Comparison of ENCODE assay signal across 1 cellular context in the genomic region with DNA sequence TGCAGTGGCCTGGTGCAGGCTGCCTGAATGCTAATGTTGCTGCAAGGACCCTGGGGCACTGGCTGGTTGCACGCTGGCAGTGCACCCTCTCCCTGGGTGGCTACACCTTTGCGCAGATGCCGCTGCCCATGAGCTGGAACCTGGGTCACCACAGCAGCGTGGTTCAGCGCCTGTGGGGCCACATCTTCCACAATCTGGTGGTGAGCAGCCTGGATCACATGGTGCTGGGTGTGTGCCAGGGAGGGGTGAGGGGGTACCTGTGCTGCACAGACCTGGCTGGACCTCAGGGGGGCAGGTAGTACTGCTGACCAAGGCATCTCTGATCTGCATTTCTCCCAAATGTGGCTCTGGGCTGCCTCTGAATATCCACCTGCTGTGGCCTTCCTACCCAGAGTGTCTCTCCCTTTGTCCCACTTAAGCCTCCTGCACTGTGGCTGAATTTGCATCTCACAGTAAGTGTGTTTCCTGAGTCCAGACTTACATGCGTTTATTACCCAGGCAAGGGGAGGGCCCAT.
TF ChIP-seq lines count a peak whose summit lies in the region.

No MANE protein-coding gene starts in this region.

TF ChIP-seq in GM23338, 12 proteins besides CTCF, POLR2A, EP300 and RAD21:
- TF ChIP-seq, protein P1, sequence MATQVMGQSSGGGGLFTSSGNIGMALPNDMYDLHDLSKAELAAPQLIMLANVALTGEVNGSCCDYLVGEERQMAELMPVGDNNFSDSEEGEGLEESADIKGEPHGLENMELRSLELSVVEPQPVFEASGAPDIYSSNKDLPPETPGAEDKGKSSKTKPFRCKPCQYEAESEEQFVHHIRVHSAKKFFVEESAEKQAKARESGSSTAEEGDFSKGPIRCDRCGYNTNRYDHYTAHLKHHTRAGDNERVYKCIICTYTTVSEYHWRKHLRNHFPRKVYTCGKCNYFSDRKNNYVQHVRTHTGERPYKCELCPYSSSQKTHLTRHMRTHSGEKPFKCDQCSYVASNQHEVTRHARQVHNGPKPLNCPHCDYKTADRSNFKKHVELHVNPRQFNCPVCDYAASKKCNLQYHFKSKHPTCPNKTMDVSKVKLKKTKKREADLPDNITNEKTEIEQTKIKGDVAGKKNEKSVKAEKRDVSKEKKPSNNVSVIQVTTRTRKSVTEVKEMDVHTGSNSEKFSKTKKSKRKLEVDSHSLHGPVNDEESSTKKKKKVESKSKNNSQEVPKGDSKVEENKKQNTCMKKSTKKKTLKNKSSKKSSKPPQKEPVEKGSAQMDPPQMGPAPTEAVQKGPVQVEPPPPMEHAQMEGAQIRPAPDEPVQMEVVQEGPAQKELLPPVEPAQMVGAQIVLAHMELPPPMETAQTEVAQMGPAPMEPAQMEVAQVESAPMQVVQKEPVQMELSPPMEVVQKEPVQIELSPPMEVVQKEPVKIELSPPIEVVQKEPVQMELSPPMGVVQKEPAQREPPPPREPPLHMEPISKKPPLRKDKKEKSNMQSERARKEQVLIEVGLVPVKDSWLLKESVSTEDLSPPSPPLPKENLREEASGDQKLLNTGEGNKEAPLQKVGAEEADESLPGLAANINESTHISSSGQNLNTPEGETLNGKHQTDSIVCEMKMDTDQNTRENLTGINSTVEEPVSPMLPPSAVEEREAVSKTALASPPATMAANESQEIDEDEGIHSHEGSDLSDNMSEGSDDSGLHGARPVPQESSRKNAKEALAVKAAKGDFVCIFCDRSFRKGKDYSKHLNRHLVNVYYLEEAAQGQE (IDR thresholded peaks at IDR 0.05; ENCODE audit: unreplicated experiment) = no peak
- no peak for TF ChIP-seq NANOG (IDR thresholded peaks at IDR 0.05; ENCODE audit: borderline replicate concordance)
- TF ChIP-seq STAT1 (IDR thresholded peaks at IDR 0.05; ENCODE audit: unreplicated experiment) = no peak
TF ChIP-seq in GM23338: peak in this region for 0.
